Comparison of ENCODE assay signal across 1 cellular context in genomic region chr5:151740336-151740942, GRCh38.
TF ChIP-seq lines count a peak whose summit lies in the region.

No MANE protein-coding gene starts in this region.

TF ChIP-seq in A549, 52 proteins besides CTCF, POLR2A, EP300 and RAD21 (continued from another document):
- TF ChIP-seq FOSL2 (IDR thresholded peaks at IDR 0.05) (no peak), FOSL2 (CRISPR knock-in tag; IDR thresholded peaks at IDR 0.05) (peak; percentile 60), USF2 (IDR thresholded peaks at IDR 0.05) (no peak), SMC3 (IDR thresholded peaks at IDR 0.05) (peak; percentile 91), E2F6 (IDR thresholded peaks at IDR 0.05; ENCODE audit: borderline replicate concordance, low read depth) (0 out of 2 replicates have a peak, but pooled peaks have one; percentile 15), GATA3 (IDR thresholded peaks at IDR 0.05; ENCODE audit: borderline replicate concordance) (peak; percentile 38; the same call in 1 of the 2 replicates), MAFK (IDR thresholded peaks at IDR 0.05; ENCODE audit: partially characterized antibody) (no peak), MAX (IDR thresholded peaks at IDR 0.05) (peak; percentile 58; the same call in 1 of the 2 replicates)
